In genomic region chrX:104280609-104281008, GRCh38 we compare ENCODE assay signal across 33 cellular contexts. TPM values are rescaled to one million over a fixed set of nuclear protein-coding genes. Genes with fewer than 3 reads are reported as not detected.
"Had no signal": no experiment of that assay in that cellular context is flagged by ENCODE, and none has a peak within 500 bp of the region (broad histone marks: within the 10 kb centered on the region; RNA-seq: fewer than 3 reads in every experiment).

No MANE protein-coding gene starts in this region.

- ATAC-seq: activated CD4-positive, alpha-beta T cell treated with anti-CD3 and anti-CD28 coated beads for 36 hours; activated CD8-positive, alpha-beta memory T cell treated with anti-CD3 and anti-CD28 coated beads, Interleukin-2, amount 10 ng/mL, durations not matched to agents 7 days and 5 days; activated CD8-positive, alpha-beta T cell treated with anti-CD3 and anti-CD28 coated beads, Interleukin-2, amount 10 ng/mL, durations not matched to agents 7 days and 5 days; activated naive CD8-positive, alpha-beta T cell treated with anti-CD3 and anti-CD28 coated beads, Interleukin-2, amount 50 U/mL, for 24 hours; body of pancreas had no signal

- FAIRE-seq: TTC549 had no signal

- H3K4me3 ChIP-seq: body of pancreas, breast epithelium had no signal

- H3K4me1 ChIP-seq: body of pancreas, breast epithelium had no signal

- H3K27ac ChIP-seq: body of pancreas, brain microvascular endothelial cell, breast epithelium, VCaP had no signal

- H3K36me3 ChIP-seq: brain microvascular endothelial cell, breast epithelium had no signal

- DNase-seq: activated B cell treated with CpG ODN at 0.5 μM for 24 hours; activated CD4-positive, alpha-beta memory T cell treated with anti-CD3 and anti-CD28 coated beads, Interleukin-2, amount 10 ng/mL, durations not matched to agents 7 days and 5 days; activated CD4-positive, alpha-beta T cell treated with anti-CD3 and anti-CD28 coated beads for 1 hour; activated CD4-positive, alpha-beta T cell treated with anti-CD3 and anti-CD28 coated beads for 36 hours; activated CD4-positive, alpha-beta T cell treated with anti-CD3 and anti-CD28 coated beads for 48 hours; activated CD4-positive, alpha-beta T cell treated with anti-CD3 and anti-CD28 coated beads, Interleukin-2, amount 10 ng/mL, durations not matched to agents 7 days and 5 days; activated CD4-positive, alpha-beta T cell treated with anti-CD3 and anti-CD28 coated beads, Interleukin-2, amount 50 U/mL, for 48 hours; activated CD8-positive, alpha-beta memory T cell treated with anti-CD3 and anti-CD28 coated beads for 24 hours; activated CD8-positive, alpha-beta memory T cell treated with anti-CD3 and anti-CD28 coated beads, Interleukin-2, amount 10 ng/mL, durations not matched to agents 7 days and 5 days; activated CD8-positive, alpha-beta memory T cell treated with anti-CD3 and anti-CD28 coated beads, Interleukin-2, amount 50 U/mL, for 48 hours; activated CD8-positive, alpha-beta T cell treated with anti-CD3 and anti-CD28 coated beads, Interleukin-2, amount 10 ng/mL, durations not matched to agents 7 days and 5 days; activated effector memory CD4-positive, alpha-beta T cell treated with Interleukin-2 at 50 U/mL for 16 hours; activated gamma-delta T cell; activated naive CD4-positive, alpha-beta T cell treated with anti-CD3 and anti-CD28 coated beads, Interleukin-2, amount 10 ng/mL, durations not matched to agents 7 days and 5 days; activated naive CD4-positive, alpha-beta T cell treated with Interleukin-2 at 50 U/mL for 16 hours; activated naive CD8-positive, alpha-beta T cell treated with anti-CD3 and anti-CD28 coated beads, Interleukin-2, amount 10 ng/mL, durations not matched to agents 7 days and 5 days; activated naive CD8-positive, alpha-beta T cell treated with anti-CD3 and anti-CD28 coated beads, Interleukin-2, amount 50 U/mL, for 24 hours; activated T-cell treated with anti-CD3 and anti-CD28 coated beads, Interleukin-2, amount 50 U/mL, for 24 hours; activated T-cell treated with anti-CD3 and anti-CD28 coated beads, Interleukin-2, amount 50 U/mL, for 48 hours; amygdala; anterior cingulate cortex; body of pancreas; brain microvascular endothelial cell; central memory CD4-positive, alpha-beta T cell; T-helper 1 cell; T-helper 2 cell; T-helper 9 cell had no signal

- H3K9me3 ChIP-seq: body of pancreas, breast epithelium had no signal

- H3K27me3 ChIP-seq: body of pancreas, brain microvascular endothelial cell had no signal

RNA-seq across cellular contexts. Expression of gene ESX1, which starts 25.9 kb away (rescaled TPM):
- total RNA-seq: activated B cell treated with CpG ODN at 0.5 μM for 24 hours; activated CD4-positive, alpha-beta memory T cell treated with anti-CD3 and anti-CD28 coated beads, Interleukin-2, amount 10 ng/mL, durations not matched to agents 7 days and 5 days; activated CD4-positive, alpha-beta T cell treated with anti-CD3 and anti-CD28 coated beads for 36 hours; activated CD4-positive, alpha-beta T cell treated with anti-CD3 and anti-CD28 coated beads, Interleukin-2, amount 10 ng/mL, durations not matched to agents 7 days and 5 days; activated CD8-positive, alpha-beta memory T cell treated with anti-CD3 and anti-CD28 coated beads, Interleukin-2, amount 10 ng/mL, durations not matched to agents 7 days and 5 days; activated CD8-positive, alpha-beta T cell treated with anti-CD3 and anti-CD28 coated beads, Interleukin-2, amount 10 ng/mL, durations not matched to agents 7 days and 5 days; activated naive CD8-positive, alpha-beta T cell treated with anti-CD3 and anti-CD28 coated beads, Interleukin-2, amount 10 ng/mL, durations not matched to agents 7 days and 5 days; body of pancreas; breast epithelium; cardiac septum; cerebellum had no signal
- polyA plus RNA-seq: adipose tissue had no signal
